Comparison of ENCODE assay signal across 15 cellular contexts in genomic region chrX:11887175-11887574, GRCh38.
DNase-seq lines count a peak whose midpoint lies in the region; ATAC-seq, FAIRE-seq and TF ChIP-seq lines count a peak whose summit lies in the region.
"Had no signal": no experiment of that assay in that cellular context is flagged by ENCODE, and none has a peak within 500 bp of the region (broad histone marks: within the 10 kb centered on the region; RNA-seq: fewer than 3 reads in every experiment).

No MANE protein-coding gene starts in this region.

- H3K4me3 ChIP-seq in A549 (no peak overlapping the region), mammary epithelial cell (replicated peaks in 1 of 3; ENCODE audit: insufficient read depth in 1 of 3, low read depth in 2 of 3, low read length in 3 of 3) (no peak overlapping the region)

- no TSS peak for BruUV-seq in mammary epithelial cell (replicated peaks; lab: Mats Ljungman, UMichigan)

- ATAC-seq in A549 (no peak), left colon (peak; percentile 50), GM19035 (IDR thresholded peaks at IDR 0.05; ENCODE audit: unreplicated experiment) (no peak)
- ATAC-seq: HepG2 had no signal

- H3K27me3 Mint-ChIP-seq in activated T-cell treated with anti-CD3 and anti-CD28 coated beads, Interleukin-2, amount 50 U/mL, for 24 hours, result peaks cover 33% of the 10 kb centered on the region
- H3K27me3 Mint-ChIP-seq in nephron progenitor cell (ENCODE audit: low read depth, poor library complexity), result no peaks in the 10 kb centered on the region

- 0 out of 6 replicates have a peak overlapping the region, but pooled peaks of 1 of the 2 experiments have one; percentile 17 for H3K27ac ChIP-seq in A549
- H3K27ac ChIP-seq in mammary epithelial cell (ENCODE audit: insufficient read depth, low read depth, low read length), result peak overlapping the region; percentile 81

- no peaks in the 10 kb centered on the region for H3K36me3 Mint-ChIP-seq in activated T-cell treated with anti-CD3 and anti-CD28 coated beads, Interleukin-2, amount 50 U/mL, for 24 hours (ENCODE audit: low read depth)
- no peaks in the 10 kb centered on the region for H3K36me3 Mint-ChIP-seq in nephron progenitor cell (ENCODE audit: low read depth)
- H3K36me3 Mint-ChIP-seq: CD14-positive monocyte had no signal

- TF ChIP-seq CTCF in A549 (IDR thresholded peaks at IDR 0.05), result no peak
- no peak for TF ChIP-seq CTCF in mammary epithelial cell (conservative IDR thresholded peaks at IDR 0.05 in 1 of 2, IDR thresholded peaks at IDR 0.05 in 1 of 2; ENCODE audit: extremely low read depth in 1 of 2, insufficient read depth in 1 of 2, low read depth in 1 of 2, low read length in 2 of 2)
- TF ChIP-seq CTCF in nephron progenitor cell (IDR thresholded peaks at IDR 0.05), result no peak

- dilution Hi-C loops in mammary epithelial cell (cut with HindIII; ENCODE audit: low sequenced_read_pairs), result no loop called here

- no peak for TF ChIP-seq EP300 in A549 (IDR thresholded peaks at IDR 0.05)

- no peak overlapping the region for H3K27ac Mint-ChIP-seq in activated T-cell treated with anti-CD3 and anti-CD28 coated beads, Interleukin-2, amount 50 U/mL, for 24 hours
- H3K27ac Mint-ChIP-seq in nephron progenitor cell, result no peak overlapping the region
- H3K27ac Mint-ChIP-seq: CD14-positive monocyte, H9 had no signal

- 61% methylated on average over 2 of the region's 2 CpGs for WGBS in A549 (ENCODE audit: missing lambda C conversion rate)
- WGBS in mammary epithelial cell (ENCODE audit: low coverage, missing lambda C conversion rate), result 14% methylated on average over 2 of the region's 2 CpGs

- CTCF ChIA-PET in A549 (lab: Yijun Ruan, JAX), result no interaction called here
- CTCF ChIA-PET in mammary epithelial cell (lab: Charles Lee; ENCODE audit: low non-redundant PET), result no interaction called here

- H3K79me2 ChIP-seq in mammary epithelial cell (ENCODE audit: insufficient read depth, low read length), result no peaks in the 10 kb centered on the region

- H3K4me3 Mint-ChIP-seq in activated T-cell treated with anti-CD3 and anti-CD28 coated beads, Interleukin-2, amount 50 U/mL, for 24 hours, result no peak overlapping the region
- no peak overlapping the region for H3K4me3 Mint-ChIP-seq in nephron progenitor cell
- H3K4me3 Mint-ChIP-seq: CD14-positive monocyte, H9 had no signal

- no peaks in the 10 kb centered on the region for H3K9me3 ChIP-seq in A549
- H3K9me3 ChIP-seq in mammary epithelial cell (replicated peaks; ENCODE audit: insufficient read depth, low read length), result no peaks in the 10 kb centered on the region

- POLR2A ChIA-PET in A549 (lab: Yijun Ruan, JAX), result no interaction called here

- no peak for DNase-seq in A549 (ENCODE audit: low read depth in 1 of 2, low spot score in 1 of 2)
- DNase-seq in NCI-H69 (lab: John Stamatoyannopoulos, UW), result peak; percentile 77
- DNase-seq in mammary epithelial cell, result no peak
- no peak for DNase-seq in left colon
- DNase-seq in activated T-cell treated with anti-CD3 and anti-CD28 coated beads, Interleukin-2, amount 50 U/mL, for 24 hours, result no peak
- DNase-seq in nephron progenitor cell, result no peak
- no peak for DNase-seq in posterior vena cava (ENCODE audit: low spot score)
- DNase-seq: H9, KG1, NCI-H1436 treated with DMSO at 0.1 percent for 48 hours, NCI-H510A treated with DMSO at 0.1 percent for 48 hours had no signal

- no peaks in the 10 kb centered on the region for H3K9me3 Mint-ChIP-seq in activated T-cell treated with anti-CD3 and anti-CD28 coated beads, Interleukin-2, amount 50 U/mL, for 24 hours
- peaks cover 4% of the 10 kb centered on the region for H3K9me3 Mint-ChIP-seq in nephron progenitor cell

- H3K27me3 ChIP-seq in mammary epithelial cell (ENCODE audit: insufficient read depth, low read length), result no peaks in the 10 kb centered on the region

- in situ Hi-C loops in mammary epithelial cell (cut with MboI; ENCODE audit: low sequenced_read_pairs in 2 of 2), result no loop called here

- peaks cover 7% of the 10 kb centered on the region; the same call in 2 of the 3 replicates for H3K4me1 ChIP-seq in A549
- peaks cover 23% of the 10 kb centered on the region for H3K4me1 ChIP-seq in mammary epithelial cell (ENCODE audit: insufficient read depth, low read length)

- no peaks in the 10 kb centered on the region for H3K36me3 ChIP-seq in mammary epithelial cell (ENCODE audit: insufficient read depth, low read length)

- intact Hi-C loops in mammary epithelial cell (cut with micrococcal nuclease) (no loop called here), left colon (cut with DNase I, micrococcal nuclease) (no loop called here), posterior vena cava (cut with DNase I) (no loop called here)

- no peaks in the 10 kb centered on the region for H4K20me1 ChIP-seq in mammary epithelial cell (ENCODE audit: insufficient read depth, low read length)

- peak overlapping the region; percentile 16 for H2AFZ ChIP-seq in mammary epithelial cell (ENCODE audit: low read depth, low read length)

- H3K4me2 ChIP-seq in A549, result peak overlapping the region; percentile 25; the same call in 1 of the 3 replicates
- H3K4me2 ChIP-seq in mammary epithelial cell (ENCODE audit: insufficient read depth, low read depth, low read length), result peak overlapping the region; percentile 28

- TF ChIP-seq POLR2A in A549 (IDR thresholded peaks at IDR 0.05; ENCODE audit: low read length), result no peak

- peak; percentile 92 for FAIRE-seq in A549 (lab: Jason Lieb, UNC)
- FAIRE-seq: GM19239, HepG2 had no signal

- TF ChIP-seq RAD21 in A549 (conservative IDR thresholded peaks at IDR 0.05 in 1 of 2, IDR thresholded peaks at IDR 0.05 in 1 of 2), result no peak

- H3K9ac ChIP-seq in mammary epithelial cell (ENCODE audit: insufficient read depth, low read length), result no peak overlapping the region

- H3K4me1 Mint-ChIP-seq in activated T-cell treated with anti-CD3 and anti-CD28 coated beads, Interleukin-2, amount 50 U/mL, for 24 hours (ENCODE audit: low read depth), result no peaks in the 10 kb centered on the region
- H3K4me1 Mint-ChIP-seq in nephron progenitor cell, result no peaks in the 10 kb centered on the region

TF ChIP-seq in A549, 52 proteins besides CTCF, POLR2A, EP300 and RAD21 (continues in another document):
- TF ChIP-seq ZC3H11A (IDR thresholded peaks at IDR 0.05), result no peak
- no peak for TF ChIP-seq SMC3 (IDR thresholded peaks at IDR 0.05)
- no peak for TF ChIP-seq ATOH8 (CRISPR knock-in tag; IDR thresholded peaks at IDR 0.05; ENCODE audit: low read depth)
- TF ChIP-seq CEBPB (IDR thresholded peaks at IDR 0.05), result no peak
- no peak for TF ChIP-seq NPAS2 (CRISPR knock-in tag; IDR thresholded peaks at IDR 0.05; ENCODE audit: borderline replicate concordance)
- TF ChIP-seq NFE2L2 (conservative IDR thresholded peaks at IDR 0.05; ENCODE audit: low read length), result no peak
- no peak for TF ChIP-seq HOXA7 (CRISPR knock-in tag; IDR thresholded peaks at IDR 0.05)
- TF ChIP-seq KDM5A (IDR thresholded peaks at IDR 0.05), result no peak
- TF ChIP-seq KDM1A (IDR thresholded peaks at IDR 0.05; ENCODE audit: low read depth), result no peak
- no peak for TF ChIP-seq FOSL2 (IDR thresholded peaks at IDR 0.05)
- no peak for TF ChIP-seq FOSL2 (CRISPR knock-in tag; IDR thresholded peaks at IDR 0.05)
- TF ChIP-seq ZFP36 (IDR thresholded peaks at IDR 0.05; ENCODE audit: borderline replicate concordance, partially characterized antibody), result no peak
- TF ChIP-seq ELK1 (IDR thresholded peaks at IDR 0.05; ENCODE audit: low read depth, low read length), result no peak
- no peak for TF ChIP-seq EHF (CRISPR knock-in tag; IDR thresholded peaks at IDR 0.05)
- TF ChIP-seq HDAC2 (IDR thresholded peaks at IDR 0.05), result no peak
- TF ChIP-seq REST (IDR thresholded peaks at IDR 0.05), result no peak
- TF ChIP-seq FOSB (CRISPR knock-in tag; IDR thresholded peaks at IDR 0.05), result no peak
